Comparison of ENCODE assay signal across 8 cellular contexts in genomic region chr5:14264605-14265316, GRCh38.
DNase-seq lines count a peak whose midpoint lies in the region; ATAC-seq, FAIRE-seq and TF ChIP-seq lines count a peak whose summit lies in the region.

No MANE protein-coding gene starts in this region.

- no peak for TF ChIP-seq POLR2A in esophagus muscularis mucosa (IDR thresholded peaks at IDR 0.05; ENCODE audit: low read depth)

- DNase-seq in DMS114 treated with DMSO at 0.1 percent for 48 hours (lab: John Stamatoyannopoulos, UW; ENCODE audit: unreplicated experiment): peak; percentile 48
- DNase-seq in HTR-8/SVneo (ENCODE audit: insufficient read length, low spot score): peak; percentile 95
- peak; percentile 40 for DNase-seq in NT2/D1 (ENCODE audit: low read depth, low spot score)
- peak; percentile 65 for DNase-seq in activated T-cell treated with anti-CD3 and anti-CD28 coated beads, Interleukin-2, amount 50 U/mL, for 4 hours
- peak; percentile 97 for DNase-seq in esophagus muscularis mucosa (ENCODE audit: extremely low spot score)
- peak; percentile 54 to 83 (median 66) for DNase-seq in naive thymus-derived CD8-positive, alpha-beta T cell
- peak; percentile 30 to 60 (median 52) for DNase-seq in stimulated activated naive CD4-positive, alpha-beta T cell (lab: John Stamatoyannopoulos, UW)

- H3K4me1 Mint-ChIP-seq in activated T-cell treated with anti-CD3 and anti-CD28 coated beads, Interleukin-2, amount 50 U/mL, for 4 hours (ENCODE audit: low read depth): peaks cover 9% of the 10 kb centered on the region
- peaks cover 3 to 22% (median 6%) of the 10 kb centered on the region in 4 donors for H3K4me1 Mint-ChIP-seq in naive thymus-derived CD8-positive, alpha-beta T cell

- peak overlapping the region in 5 of 10 donors; percentile 42 to 68 (median 53) for H3K27ac Mint-ChIP-seq in naive thymus-derived CD8-positive, alpha-beta T cell

- no peak for TF ChIP-seq CTCF in esophagus muscularis mucosa (IDR thresholded peaks at IDR 0.05)

- H3K27me3 ChIP-seq in NT2/D1 (ENCODE audit: insufficient read depth, insufficient read length) (no peaks in the 10 kb centered on the region), esophagus muscularis mucosa (no peaks in the 10 kb centered on the region)

- H3K4me1 ChIP-seq in NT2/D1 (ENCODE audit: insufficient read depth, insufficient read length): peaks cover 9% of the 10 kb centered on the region
- H3K4me1 ChIP-seq in esophagus muscularis mucosa: peaks cover 54 to 83% (median 76%) of the 10 kb centered on the region in 4 donors

- WGBS in esophagus muscularis mucosa: 2% methylated on average over 26 of the region's 26 CpGs

- peak; percentile 84 for ATAC-seq in GM21447 (IDR thresholded peaks at IDR 0.05; ENCODE audit: unreplicated experiment)
- peak; percentile 96 for ATAC-seq in activated T-cell treated with anti-CD3 and anti-CD28 coated beads, Interleukin-2, amount 50 U/mL, for 4 hours
- ATAC-seq in naive thymus-derived CD8-positive, alpha-beta T cell: peak; percentile 93 to 100

- H3K9me3 ChIP-seq in NT2/D1 (ENCODE audit: insufficient read depth, low read length) (no peaks in the 10 kb centered on the region), esophagus muscularis mucosa (no peaks in the 10 kb centered on the region)

- peaks cover 35% of the 10 kb centered on the region for H3K27me3 Mint-ChIP-seq in activated T-cell treated with anti-CD3 and anti-CD28 coated beads, Interleukin-2, amount 50 U/mL, for 4 hours (ENCODE audit: low read depth)
- H3K27me3 Mint-ChIP-seq in naive thymus-derived CD8-positive, alpha-beta T cell: peaks cover 0 to 40% (median 21%) of the 10 kb centered on the region in 5 donors

- H3K4me3 ChIP-seq in NT2/D1 (ENCODE audit: insufficient read length, low read depth) (no peak overlapping the region), esophagus muscularis mucosa (peak overlapping the region; percentile 17 to 34 (median 32))

- POLR2A ChIA-PET in naive thymus-derived CD8-positive, alpha-beta T cell (lab: Charles Lee): no interaction called here

- no peaks in the 10 kb centered on the region for H3K36me3 Mint-ChIP-seq in activated T-cell treated with anti-CD3 and anti-CD28 coated beads, Interleukin-2, amount 50 U/mL, for 4 hours (ENCODE audit: insufficient read depth)
- H3K36me3 Mint-ChIP-seq in naive thymus-derived CD8-positive, alpha-beta T cell: no peaks in the 10 kb centered on the region

- no peaks in the 10 kb centered on the region for H3K9me3 Mint-ChIP-seq in activated T-cell treated with anti-CD3 and anti-CD28 coated beads, Interleukin-2, amount 50 U/mL, for 4 hours
- H3K9me3 Mint-ChIP-seq in naive thymus-derived CD8-positive, alpha-beta T cell: no peaks in the 10 kb centered on the region

- no peaks in the 10 kb centered on the region for H3K36me3 ChIP-seq in NT2/D1 (ENCODE audit: insufficient read depth, insufficient read length, low read length)
- no peaks in the 10 kb centered on the region for H3K36me3 ChIP-seq in esophagus muscularis mucosa

- FAIRE-seq in HTR-8/SVneo (lab: Jason Lieb, UNC): peak; percentile 93

- H3K9ac ChIP-seq in NT2/D1 (ENCODE audit: insufficient read length, low read depth): no peak overlapping the region

- H3K27ac ChIP-seq in esophagus muscularis mucosa (replicated peaks in 1 of 4): peak overlapping the region; percentile 57 to 70 (median 64)

- intact Hi-C loops in esophagus muscularis mucosa (cut with DNase I): loop anchor here (5.0 kb wide), 1 partner anchor 47 kb away; no protein-coding TSS in a partner anchor

- H3K4me3 Mint-ChIP-seq in activated T-cell treated with anti-CD3 and anti-CD28 coated beads, Interleukin-2, amount 50 U/mL, for 4 hours: no peak overlapping the region
- H3K4me3 Mint-ChIP-seq in naive thymus-derived CD8-positive, alpha-beta T cell: peak overlapping the region; percentile 63 to 82 (median 72)

- no peak for TF ChIP-seq EP300 in esophagus muscularis mucosa (IDR thresholded peaks at IDR 0.05)

Comparison
In these comparisons a context has a peak if more than half of its experiments do, and no peak if none do; other contexts are left out.
1. DNase-seq: peak in every context shown above with its lines; median percentile 97 in esophagus muscularis mucosa; 95 in HTR-8/SVneo; 66 in naive thymus-derived CD8-positive, alpha-beta T cell; 65 in activated T-cell treated with anti-CD3 and anti-CD28 coated beads, Interleukin-2, amount 50 U/mL, for 4 hours; 52 in stimulated activated naive CD4-positive, alpha-beta T cell; 48 in DMS114 treated with DMSO at 0.1 percent for 48 hours; 40 in NT2/D1.